Comparison of ENCODE assay signal across 8 cellular contexts in the genomic region with DNA sequence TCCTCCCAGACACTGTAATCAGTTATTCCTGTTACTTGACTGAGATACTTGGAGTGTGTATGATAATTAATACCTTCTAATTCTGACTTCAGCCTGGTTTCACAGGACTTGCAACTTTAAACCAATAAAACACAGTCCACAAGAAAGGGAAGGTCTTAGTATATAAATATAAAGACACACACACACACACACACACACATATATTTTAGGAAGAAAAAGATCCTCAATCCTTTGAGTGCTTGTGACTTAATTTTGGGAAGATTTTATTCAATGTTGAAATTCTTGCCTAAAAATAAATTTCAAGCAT. TPM values are rescaled to one million over a fixed set of nuclear protein-coding genes. Genes with fewer than 3 reads are reported as not detected.
DNase-seq lines count a peak whose midpoint lies in the region; ATAC-seq and TF ChIP-seq lines count a peak whose summit lies in the region.

No MANE protein-coding gene starts in this region.

- intact Hi-C loops in activated naive CD4-positive, alpha-beta T cell treated with anti-CD3 and anti-CD28 coated beads for 36 hours (cut with micrococcal nuclease) = loop anchor here (1.0 to 5.0 kb wide), 7 partner anchors 15 to 432 kb away; a partner anchor contains a TSS
- intact Hi-C loops in right lobe of liver (cut with DNase I) = no loop called here

- no peak for DNase-seq in activated naive CD4-positive, alpha-beta T cell treated with anti-CD3 and anti-CD28 coated beads for 36 hours
- DNase-seq in activated naive CD4-positive, alpha-beta T cell treated with anti-CD3 and anti-CD28 coated beads, Interleukin-2, amount 50 U/mL, for 16 hours = no peak
- DNase-seq in right lobe of liver (no peak), type B pancreatic cell (ENCODE audit: extremely low spot score, unreplicated experiment) (no peak), NCI-H1092 treated with DMSO at 0.1 percent for 48 hours (lab: John Stamatoyannopoulos, UW) (no peak), dedifferentiated amniotic fluid mesenchymal stem cell (ENCODE audit: extremely low spot score) (no peak)

- no peak for TF ChIP-seq CTCF in right lobe of liver (IDR thresholded peaks at IDR 0.05)
- TF ChIP-seq CTCF in type B pancreatic cell (conservative IDR thresholded peaks at IDR 0.05) = no peak

- no peaks in the 10 kb centered on the region for H3K27me3 Mint-ChIP-seq in activated naive CD4-positive, alpha-beta T cell treated with anti-CD3 and anti-CD28 coated beads for 36 hours (ENCODE audit: low read depth)
- H3K27me3 Mint-ChIP-seq in activated naive CD8-positive, alpha-beta T cell = no peaks in the 10 kb centered on the region
- H3K27me3 Mint-ChIP-seq in type B pancreatic cell = no peaks in the 10 kb centered on the region

- H3K27ac Mint-ChIP-seq in activated naive CD4-positive, alpha-beta T cell treated with anti-CD3 and anti-CD28 coated beads for 36 hours = peak overlapping the region; percentile 94
- peak overlapping the region; percentile 97 for H3K27ac Mint-ChIP-seq in activated naive CD8-positive, alpha-beta T cell
- peak overlapping the region; percentile 96 for H3K27ac Mint-ChIP-seq in type B pancreatic cell

- peaks cover 0 to 28% (median 14%) of the 10 kb centered on the region in 4 donors for H3K4me1 ChIP-seq in right lobe of liver

- H3K36me3 Mint-ChIP-seq in activated naive CD4-positive, alpha-beta T cell treated with anti-CD3 and anti-CD28 coated beads for 36 hours (ENCODE audit: low read depth) = peaks cover 4% of the 10 kb centered on the region
- H3K36me3 Mint-ChIP-seq in activated naive CD8-positive, alpha-beta T cell = peaks cover 6% of the 10 kb centered on the region
- H3K36me3 Mint-ChIP-seq in type B pancreatic cell = peaks cover 4% of the 10 kb centered on the region

- H3K4me3 Mint-ChIP-seq in activated naive CD4-positive, alpha-beta T cell treated with anti-CD3 and anti-CD28 coated beads for 36 hours = peak overlapping the region; percentile 95
- peak overlapping the region; percentile 93 for H3K4me3 Mint-ChIP-seq in activated naive CD8-positive, alpha-beta T cell
- peak overlapping the region; percentile 89 for H3K4me3 Mint-ChIP-seq in type B pancreatic cell

- H3K9me3 Mint-ChIP-seq in activated naive CD4-positive, alpha-beta T cell treated with anti-CD3 and anti-CD28 coated beads for 36 hours = no peaks in the 10 kb centered on the region
- no peaks in the 10 kb centered on the region for H3K9me3 Mint-ChIP-seq in activated naive CD8-positive, alpha-beta T cell (ENCODE audit: low read depth)
- no peaks in the 10 kb centered on the region for H3K9me3 Mint-ChIP-seq in type B pancreatic cell

- no peak for TF ChIP-seq POLR2A in right lobe of liver (IDR thresholded peaks at IDR 0.05)

- CTCF ChIA-PET in activated naive CD4-positive, alpha-beta T cell treated with anti-CD3 and anti-CD28 coated beads for 36 hours (lab: Charles Lee) = no interaction called here

- H3K27ac ChIP-seq in right lobe of liver = peak overlapping the region; percentile 87 to 94 (median 93)

- peak overlapping the region in 2 of 3 donors; percentile 58 to 68 for H3K4me3 ChIP-seq in right lobe of liver

- no peaks in the 10 kb centered on the region for H3K36me3 ChIP-seq in right lobe of liver

- no peaks in the 10 kb centered on the region for H3K9me3 ChIP-seq in right lobe of liver

- no peaks in the 10 kb centered on the region for H3K27me3 ChIP-seq in right lobe of liver

- peaks cover 34% of the 10 kb centered on the region for H3K4me1 Mint-ChIP-seq in activated naive CD4-positive, alpha-beta T cell treated with anti-CD3 and anti-CD28 coated beads for 36 hours (ENCODE audit: low read depth)
- H3K4me1 Mint-ChIP-seq in activated naive CD8-positive, alpha-beta T cell (ENCODE audit: low read depth) = peaks cover 43% of the 10 kb centered on the region
- H3K4me1 Mint-ChIP-seq in type B pancreatic cell (ENCODE audit: unreplicated experiment) = peaks cover 27% of the 10 kb centered on the region

- ATAC-seq in right lobe of liver (no peak), HG02885 (IDR thresholded peaks at IDR 0.05; ENCODE audit: poor library complexity, unreplicated experiment) (no peak)

RNA-seq across cellular contexts. Expression of a gene that starts 0.7 kb away (rescaled TPM):
- total RNA-seq in activated naive CD4-positive, alpha-beta T cell treated with anti-CD3 and anti-CD28 coated beads for 36 hours = 1 to 10 TPM; 7.0 to 7.7 TPM
- total RNA-seq in right lobe of liver (10 to 100 TPM; 11.6 to 12.5 (median 12.2) TPM), type B pancreatic cell (ENCODE audit: low replicate concordance) (21.5 and 23.3 TPM in 2 replicates)
